ENCODE assay signal across 2 cellular contexts in genomic region chr3:71771884-71772283, GRCh38.
TF ChIP-seq lines count a peak whose summit lies in the region.

No MANE protein-coding gene starts in this region.

TF ChIP-seq in HEK293T, 16 proteins besides CTCF, POLR2A, EP300 and RAD21:
- no peak for TF ChIP-seq NFRKB (IDR thresholded peaks at IDR 0.05)
- no peak for TF ChIP-seq SP1 (IDR thresholded peaks at IDR 0.05)
- TF ChIP-seq SUZ12 (IDR thresholded peaks at IDR 0.05): no peak
- TF ChIP-seq PKNOX1 (IDR thresholded peaks at IDR 0.05): peak; percentile 81
- no peak for TF ChIP-seq FOXM1 (IDR thresholded peaks at IDR 0.05; ENCODE audit: borderline replicate concordance)

TF ChIP-seq in K562, 482 proteins besides CTCF, POLR2A, EP300 and RAD21:
- TF ChIP-seq PKNOX1 (IDR thresholded peaks at IDR 0.05) (peak; percentile 65), BRCA1 (IDR thresholded peaks at IDR 0.05) (no peak), BRCA1 (CRISPR knock-in tag; IDR thresholded peaks at IDR 0.05) (no peak)
